ENCODE assay signal across 2 cellular contexts in the genomic region with DNA sequence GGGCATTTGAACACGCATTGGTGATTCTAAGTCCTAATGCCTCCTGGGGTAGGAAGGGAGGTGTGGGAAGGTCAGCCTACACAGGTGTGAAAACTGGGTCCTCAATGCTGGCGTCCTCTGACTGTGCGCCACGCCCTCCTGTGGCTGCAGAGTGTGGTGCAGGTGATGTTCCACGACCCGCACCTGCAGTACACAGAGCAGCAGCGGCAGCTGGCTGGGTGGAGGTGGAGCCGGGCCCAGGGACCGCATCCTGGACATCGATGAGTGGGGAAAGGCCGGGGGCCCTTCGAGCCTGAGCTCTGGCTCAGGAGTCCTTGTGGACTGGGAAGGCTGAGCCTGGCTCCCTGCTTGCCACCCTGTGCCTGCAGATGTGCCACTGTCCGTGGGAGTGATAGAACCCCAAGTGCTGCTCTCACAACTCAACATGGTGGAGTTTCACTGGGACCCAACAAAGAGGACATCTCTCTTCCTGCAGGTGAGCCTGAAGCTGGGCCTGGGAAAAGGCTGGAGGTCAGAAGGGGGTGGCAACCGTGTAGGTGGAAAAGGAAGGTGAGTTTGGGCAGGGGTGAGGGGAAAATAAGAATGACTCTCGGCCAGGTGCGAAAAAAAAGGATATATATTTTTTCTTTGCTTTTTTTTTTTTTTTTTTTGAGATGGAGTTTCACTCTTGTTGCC.
TF ChIP-seq lines count a peak whose summit lies in the region.

No MANE protein-coding gene starts in this region.

TF ChIP-seq in H1, 55 proteins besides CTCF, POLR2A, EP300 and RAD21 (continues in another document):
- no peak for TF ChIP-seq RFX5 (IDR thresholded peaks at IDR 0.05; ENCODE audit: borderline replicate concordance, low read depth, low read length)
- TF ChIP-seq, protein P1, sequence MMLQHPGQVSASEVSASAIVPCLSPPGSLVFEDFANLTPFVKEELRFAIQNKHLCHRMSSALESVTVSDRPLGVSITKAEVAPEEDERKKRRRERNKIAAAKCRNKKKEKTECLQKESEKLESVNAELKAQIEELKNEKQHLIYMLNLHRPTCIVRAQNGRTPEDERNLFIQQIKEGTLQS (IDR thresholded peaks at IDR 0.05; ENCODE audit: insufficient read depth, low read depth, low read length) = no peak
- no peak for TF ChIP-seq CHD2 (IDR thresholded peaks at IDR 0.05; ENCODE audit: low read length)
- TF ChIP-seq KDM4A (IDR thresholded peaks at IDR 0.05; ENCODE audit: low read depth, low read length, severe bottlenecking) = no peak
- TF ChIP-seq MAFK (IDR thresholded peaks at IDR 0.05; ENCODE audit: low read depth, low read length) = no peak
- TF ChIP-seq JUN (IDR thresholded peaks at IDR 0.05; ENCODE audit: low read depth, low read length) = no peak
- no peak for TF ChIP-seq CBX8 (IDR thresholded peaks at IDR 0.05; ENCODE audit: borderline replicate concordance, low read depth, low read length)
- TF ChIP-seq JUND (IDR thresholded peaks at IDR 0.05; ENCODE audit: low read length) = no peak
- no peak for TF ChIP-seq GTF2F1 (IDR thresholded peaks at IDR 0.05; ENCODE audit: borderline replicate concordance, low read depth, low read length)
- TF ChIP-seq RNF2 (IDR thresholded peaks at IDR 0.05; ENCODE audit: borderline replicate concordance, low read depth, low read length, missing control alignments, poor library complexity, severe bottlenecking) = no peak
- TF ChIP-seq BCL11A (IDR thresholded peaks at IDR 0.05; ENCODE audit: low read depth in 2 of 2, low read length in 2 of 2) = no peak
- peak; percentile 66; the same call in 1 of the 2 replicates for TF ChIP-seq POLR2AphosphoS5 (IDR thresholded peaks at IDR 0.05; ENCODE audit: low read depth, low read length)
- no peak for TF ChIP-seq POU5F1 (IDR thresholded peaks at IDR 0.05; ENCODE audit: low read depth, low read length)
- TF ChIP-seq, protein P2, sequence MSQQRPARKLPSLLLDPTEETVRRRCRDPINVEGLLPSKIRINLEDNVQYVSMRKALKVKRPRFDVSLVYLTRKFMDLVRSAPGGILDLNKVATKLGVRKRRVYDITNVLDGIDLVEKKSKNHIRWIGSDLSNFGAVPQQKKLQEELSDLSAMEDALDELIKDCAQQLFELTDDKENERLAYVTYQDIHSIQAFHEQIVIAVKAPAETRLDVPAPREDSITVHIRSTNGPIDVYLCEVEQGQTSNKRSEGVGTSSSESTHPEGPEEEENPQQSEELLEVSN (IDR thresholded peaks at IDR 0.05) = peak; percentile 60; the same call in 1 of the 2 replicates
- no peak for TF ChIP-seq SAP30 (IDR thresholded peaks at IDR 0.05; ENCODE audit: insufficient read depth, insufficient replicate concordance, low read length)
- TF ChIP-seq TCF12 (IDR thresholded peaks at IDR 0.05; ENCODE audit: low read depth, low read length) = peak; percentile 95
- peak; percentile 56 for TF ChIP-seq TBP (IDR thresholded peaks at IDR 0.05; ENCODE audit: low read depth, low read length)
- no peak for TF ChIP-seq BRCA1 (IDR thresholded peaks at IDR 0.05; ENCODE audit: low read depth, low read length)
- TF ChIP-seq ZNF274 (IDR thresholded peaks at IDR 0.05; ENCODE audit: borderline replicate concordance, extremely low read depth, low read length) = no peak
- no peak for TF ChIP-seq CTBP2 (IDR thresholded peaks at IDR 0.05; ENCODE audit: borderline replicate concordance, insufficient read depth, insufficient read length, low read length)
- TF ChIP-seq FOSL1 (IDR thresholded peaks at IDR 0.05; ENCODE audit: insufficient read depth, low read depth, low read length) = no peak
- peak; percentile 63 to 82; a peak in 2 of 4 replicates for TF ChIP-seq HDAC2 (IDR thresholded peaks at IDR 0.05; ENCODE audit: borderline replicate concordance in 1 of 2, low read depth in 2 of 2, low read length in 2 of 2)
- TF ChIP-seq KDM5A (IDR thresholded peaks at IDR 0.05; ENCODE audit: low read length) = no peak
- peak; percentile 77 for TF ChIP-seq BACH1 (IDR thresholded peaks at IDR 0.05; ENCODE audit: low read length)
- peak; percentile 33 for TF ChIP-seq ASH2L (IDR thresholded peaks at IDR 0.05; ENCODE audit: low read length)
- TF ChIP-seq CREB1 (IDR thresholded peaks at IDR 0.05) = peak; percentile 69; the same call in 1 of the 2 replicates
- TF ChIP-seq TAF7 (optimal IDR thresholded peaks at IDR 0.05; ENCODE audit: borderline replicate concordance, low read depth, low read length) = no peak
- TF ChIP-seq SIN3A (conservative IDR thresholded peaks at IDR 0.05 in 1 of 2, IDR thresholded peaks at IDR 0.05 in 1 of 2; ENCODE audit: low read depth in 1 of 2, low read length in 2 of 2) = peak in 1 of 2 experiments; percentile 81; a peak in 2 of 4 replicates
- no peak for TF ChIP-seq CHD1 (IDR thresholded peaks at IDR 0.05; ENCODE audit: low read depth, low read length)
- 0 out of 2 replicates have a peak, but pooled peaks have one; percentile 32 for TF ChIP-seq YY1 (IDR thresholded peaks at IDR 0.05; ENCODE audit: low read depth, low read length)
- TF ChIP-seq RBBP5 (IDR thresholded peaks at IDR 0.05; ENCODE audit: borderline replicate concordance, low read depth, low read length) = no peak

TF ChIP-seq in neural cell, 6 proteins besides CTCF, POLR2A, EP300 and RAD21:
- TF ChIP-seq POLR2AphosphoS5 (IDR thresholded peaks at IDR 0.05) (peak; percentile 15), EZH2 (IDR thresholded peaks at IDR 0.05; ENCODE audit: borderline replicate concordance, insufficient read depth, low read length, poor library complexity, severe bottlenecking) (no peak), SMC3 (conservative IDR thresholded peaks at IDR 0.05; ENCODE audit: poor library complexity) (peak; percentile 49)
